17 cellular contexts compared by ENCODE assay signal in the genomic region with DNA sequence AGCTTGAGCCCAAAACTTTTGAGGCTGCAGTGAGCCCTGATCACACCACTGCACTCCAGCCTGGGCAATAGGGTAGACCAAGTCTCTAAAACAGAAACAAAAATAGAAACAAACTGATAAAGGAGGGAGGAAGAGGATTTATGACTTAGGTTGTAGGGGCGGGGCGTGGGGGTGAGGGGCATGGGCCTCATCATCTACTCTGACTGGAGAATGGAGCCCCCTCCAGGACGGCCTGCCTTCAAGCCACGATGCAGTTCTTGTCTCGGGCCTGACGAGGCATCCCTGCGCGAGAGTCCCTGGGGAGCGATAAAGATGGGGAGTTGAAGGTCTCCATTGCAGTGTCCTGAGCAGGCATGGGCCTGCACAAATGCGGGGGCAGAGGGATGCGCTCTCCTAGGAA.
"Had no signal": no experiment of that assay in that cellular context is flagged by ENCODE, and none has a peak within 500 bp of the region (broad histone marks: within the 10 kb centered on the region; RNA-seq: fewer than 3 reads in every experiment).

No MANE protein-coding gene starts in this region.

- H3K27me3 Mint-ChIP-seq: activated B cell treated with CpG ODN at 0.5 μM for 24 hours; activated CD4-positive, alpha-beta T cell treated with anti-CD3 and anti-CD28 coated beads, Interleukin-2, amount 10 ng/mL, durations not matched to agents 7 days and 5 days; activated CD8-positive, alpha-beta memory T cell treated with anti-CD3 and anti-CD28 coated beads, Interleukin-2, amount 10 ng/mL, durations not matched to agents 7 days and 5 days; activated naive CD8-positive, alpha-beta T cell had no signal

- H3K27ac ChIP-seq: dorsolateral prefrontal cortex, esophagus muscularis mucosa, thyroid gland had no signal

- ATAC-seq: activated CD8-positive, alpha-beta memory T cell treated with anti-CD3 and anti-CD28 coated beads, Interleukin-2, amount 10 ng/mL, durations not matched to agents 7 days and 5 days; activated T-cell treated with anti-CD3 and anti-CD28 coated beads, Interleukin-2, amount 50 U/mL, for 4 hours; heart left ventricle had no signal

- H3K27ac Mint-ChIP-seq: activated CD4-positive, alpha-beta T cell treated with anti-CD3 and anti-CD28 coated beads, Interleukin-2, amount 10 ng/mL, durations not matched to agents 7 days and 5 days; activated CD8-positive, alpha-beta memory T cell treated with anti-CD3 and anti-CD28 coated beads, Interleukin-2, amount 10 ng/mL, durations not matched to agents 7 days and 5 days; activated naive CD8-positive, alpha-beta T cell; brain had no signal

- H3K4me3 Mint-ChIP-seq: activated B cell treated with CpG ODN at 0.5 μM for 24 hours; activated CD4-positive, alpha-beta T cell treated with anti-CD3 and anti-CD28 coated beads, Interleukin-2, amount 10 ng/mL, durations not matched to agents 7 days and 5 days; activated CD8-positive, alpha-beta memory T cell treated with anti-CD3 and anti-CD28 coated beads, Interleukin-2, amount 10 ng/mL, durations not matched to agents 7 days and 5 days; activated naive CD8-positive, alpha-beta T cell; activated T-cell treated with anti-CD3 and anti-CD28 coated beads, Interleukin-2, amount 50 U/mL, for 4 hours; brain had no signal

- H3K4me3 ChIP-seq: dorsolateral prefrontal cortex, esophagus muscularis mucosa, heart left ventricle, skin epidermis, thyroid gland had no signal

- H3K9me3 ChIP-seq: esophagus muscularis mucosa, thyroid gland had no signal

- DNase-seq: activated B cell treated with CpG ODN at 0.5 μM for 24 hours; activated CD4-positive, alpha-beta T cell treated with anti-CD3 and anti-CD28 coated beads, Interleukin-2, amount 10 ng/mL, durations not matched to agents 7 days and 5 days; activated CD8-positive, alpha-beta memory T cell treated with anti-CD3 and anti-CD28 coated beads, Interleukin-2, amount 10 ng/mL, durations not matched to agents 7 days and 5 days; activated gamma-delta T cell; activated T-cell treated with anti-CD3 and anti-CD28 coated beads, Interleukin-2, amount 50 U/mL, for 4 hours; amygdala; dorsolateral prefrontal cortex; foreskin fibroblast; heart left ventricle; kidney; midbrain; stimulated activated CD4-positive, alpha-beta T cell treated with anti-CD3 and anti-CD28 coated beads, Interleukin-4, amount 100 ng/mL, for 4 hours; thyroid gland had no signal

- H3K36me3 ChIP-seq: thyroid gland had no signal

- H3K36me3 Mint-ChIP-seq: activated naive CD8-positive, alpha-beta T cell had no signal

- H3K9me3 Mint-ChIP-seq: activated B cell treated with CpG ODN at 0.5 μM for 24 hours; activated CD4-positive, alpha-beta T cell treated with anti-CD3 and anti-CD28 coated beads, Interleukin-2, amount 10 ng/mL, durations not matched to agents 7 days and 5 days; activated T-cell treated with anti-CD3 and anti-CD28 coated beads, Interleukin-2, amount 50 U/mL, for 4 hours had no signal

- H3K27me3 ChIP-seq: esophagus muscularis mucosa, heart left ventricle, thyroid gland had no signal

- H3K4me1 Mint-ChIP-seq: brain had no signal
